ENCODE assay signal across 24 cellular contexts in genomic region chr15:31540633-31541032, GRCh38.
DNase-seq lines count a peak whose midpoint lies in the region; ATAC-seq and TF ChIP-seq lines count a peak whose summit lies in the region.
"Had no signal": no experiment of that assay in that cellular context is flagged by ENCODE, and none has a peak within 500 bp of the region (broad histone marks: within the 10 kb centered on the region; RNA-seq: fewer than 3 reads in every experiment).

No MANE protein-coding gene starts in this region.

- WGBS in liver, result 81% methylated on average over 2 of the region's 2 CpGs
- 91 to 93% methylated on average over 2 of the region's 2 CpGs for WGBS in tibial nerve, 2 donors

- H3K27me3 Mint-ChIP-seq in natural killer cell treated with Interleukin-12 subunit alpha and Interleukin-12 subunit beta and Interleukin-15 and Interleukin-18, amount 100 ng/mL, for 72 hours, result peaks cover 44 to 63% of the 10 kb centered on the region in 2 donors
- H3K27me3 Mint-ChIP-seq in natural killer cell (ENCODE audit: low read depth in 2 of 2) (peaks cover 47 to 73% of the 10 kb centered on the region in 2 donors), Calu3 (ENCODE audit: unreplicated experiment) (peaks cover 12% of the 10 kb centered on the region)

- no peak for TF ChIP-seq POLR2A in tibial nerve (IDR thresholded peaks at IDR 0.05)

- intact Hi-C loops in natural killer cell (cut with micrococcal nuclease) (no loop called here), Calu3 (cut with micrococcal nuclease; ENCODE audit: unreplicated experiment) (no loop called here)

- H3K36me3 ChIP-seq in liver (ENCODE audit: control insufficient read depth in 4 of 4, insufficient read depth in 3 of 4, low read depth in 1 of 4, low read length in 3 of 4) (no peaks in the 10 kb centered on the region), tibial nerve (no peaks in the 10 kb centered on the region)
- H3K36me3 ChIP-seq: BLaER1 treated with 17β-estradiol and CSF1 and Interleukin-3, amounts not matched to agents 10 nM and 100 nM had no signal

- ATAC-seq in natural killer cell treated with Interleukin-12 subunit alpha and Interleukin-12 subunit beta and Interleukin-15 and Interleukin-18, amount 100 ng/mL, for 72 hours, result no peak
- ATAC-seq in natural killer cell (no peak), left lobe of liver (peak; percentile 99), GM21390 (IDR thresholded peaks at IDR 0.05; ENCODE audit: unreplicated experiment) (no peak)
- ATAC-seq: CD8-positive, alpha-beta T cell; GM12878 had no signal

- H3K36me3 Mint-ChIP-seq in natural killer cell treated with Interleukin-12 subunit alpha and Interleukin-12 subunit beta and Interleukin-15 and Interleukin-18, amount 100 ng/mL, for 72 hours, result no peaks in the 10 kb centered on the region
- H3K36me3 Mint-ChIP-seq in natural killer cell (no peaks in the 10 kb centered on the region), Calu3 (ENCODE audit: insufficient read depth, unreplicated experiment) (no peaks in the 10 kb centered on the region)
- H3K36me3 Mint-ChIP-seq: CD8-positive, alpha-beta T cell had no signal

- H3K27me3 ChIP-seq in liver (ENCODE audit: control insufficient read depth in 4 of 4, insufficient read depth in 4 of 4, low read length in 3 of 4) (no peaks in the 10 kb centered on the region), tibial nerve (no peaks in the 10 kb centered on the region)
- H3K27me3 ChIP-seq: BLaER1 treated with 17β-estradiol and CSF1 and Interleukin-3, amounts not matched to agents 10 nM and 100 nM had no signal

- TF ChIP-seq RAD21 in liver (IDR thresholded peaks at IDR 0.05), result peak in 1 of 2 donors; percentile 21

- H3K9me3 ChIP-seq in liver (ENCODE audit: control insufficient read depth in 4 of 4, low read length in 3 of 4), result no peaks in the 10 kb centered on the region
- H3K9me3 ChIP-seq in tibial nerve, result no peaks in the 10 kb centered on the region
- H3K9me3 ChIP-seq: BLaER1 treated with 17β-estradiol and CSF1 and Interleukin-3, amounts not matched to agents 10 nM and 100 nM; Caco-2 had no signal

- H3K4me3 Mint-ChIP-seq in natural killer cell treated with Interleukin-12 subunit alpha and Interleukin-12 subunit beta and Interleukin-15 and Interleukin-18, amount 100 ng/mL, for 72 hours, result no peak overlapping the region
- no peak overlapping the region for H3K4me3 Mint-ChIP-seq in natural killer cell
- no peak overlapping the region for H3K4me3 Mint-ChIP-seq in Calu3 (ENCODE audit: low read depth, unreplicated experiment)
- H3K4me3 Mint-ChIP-seq: B cell; CD4-positive, alpha-beta T cell; CD8-positive, alpha-beta T cell had no signal

- DNase-seq in natural killer cell treated with Interleukin-12 subunit alpha and Interleukin-12 subunit beta and Interleukin-15 and Interleukin-18, amount 100 ng/mL, for 72 hours (ENCODE audit: low spot score), result peak; percentile 26
- DNase-seq in natural killer cell (no peak), left lobe of liver (ENCODE audit: low spot score) (no peak), pons (ENCODE audit: low spot score) (peak; percentile 54), Calu3 (no peak), tibial nerve (ENCODE audit: low spot score in 2 of 2) (no peak)
- DNase-seq: 8988T; AML-193; Caco-2; CD4-positive, alpha-beta T cell; CD8-positive, alpha-beta T cell; DMS 273 treated with DMSO at 0.1 percent for 48 hours; DMS153; DMS53; DMS79; DND-41; EL; GDM1 had no signal

- peaks cover 0 to 11% of the 10 kb centered on the region in 2 donors for H3K4me1 Mint-ChIP-seq in natural killer cell treated with Interleukin-12 subunit alpha and Interleukin-12 subunit beta and Interleukin-15 and Interleukin-18, amount 100 ng/mL, for 72 hours (ENCODE audit: low read depth in 2 of 2)
- H3K4me1 Mint-ChIP-seq in natural killer cell (no peaks in the 10 kb centered on the region), Calu3 (ENCODE audit: low read depth, unreplicated experiment) (no peaks in the 10 kb centered on the region)
- H3K4me1 Mint-ChIP-seq: B cell had no signal

- H3K4me1 ChIP-seq in liver (ENCODE audit: control insufficient read depth in 4 of 4, insufficient read depth in 4 of 4, low read length in 3 of 4), result peaks cover 0 to 3% (median 0%) of the 10 kb centered on the region in 4 donors
- no peaks in the 10 kb centered on the region for H3K4me1 ChIP-seq in tibial nerve
- H3K4me1 ChIP-seq: BLaER1 treated with 17β-estradiol and CSF1 and Interleukin-3, amounts not matched to agents 10 nM and 100 nM; Caco-2 had no signal

- TF ChIP-seq CTCF in natural killer cell (IDR thresholded peaks at IDR 0.05) (no peak), liver (IDR thresholded peaks at IDR 0.05; ENCODE audit: low read depth, low read length, missing input control) (no peak), Calu3 (IDR thresholded peaks at IDR 0.05; ENCODE audit: unreplicated experiment) (no peak), tibial nerve (IDR thresholded peaks at IDR 0.05) (no peak)

- H3K27ac ChIP-seq in liver (ENCODE audit: low read depth in 1 of 2, low read length in 2 of 2) (no peak overlapping the region), tibial nerve (no peak overlapping the region)
- H3K27ac ChIP-seq: BLaER1 treated with 17β-estradiol and CSF1 and Interleukin-3, amounts not matched to agents 10 nM and 100 nM; C4-2B had no signal

- TF ChIP-seq EP300 in tibial nerve (IDR thresholded peaks at IDR 0.05), result no peak

- no peak overlapping the region for H3K4me3 ChIP-seq in liver (ENCODE audit: low read depth in 1 of 3, low read length in 3 of 3)
- no peak overlapping the region for H3K4me3 ChIP-seq in tibial nerve
- H3K4me3 ChIP-seq: BLaER1 treated with 17β-estradiol and CSF1 and Interleukin-3, amounts not matched to agents 10 nM and 100 nM; GM12878 had no signal

- no peak overlapping the region for H3K27ac Mint-ChIP-seq in natural killer cell treated with Interleukin-12 subunit alpha and Interleukin-12 subunit beta and Interleukin-15 and Interleukin-18, amount 100 ng/mL, for 72 hours
- H3K27ac Mint-ChIP-seq in natural killer cell (no peak overlapping the region), Calu3 (ENCODE audit: unreplicated experiment) (no peak overlapping the region)
- H3K27ac Mint-ChIP-seq: B cell; CD4-positive, alpha-beta T cell; CD8-positive, alpha-beta T cell had no signal

- no peak overlapping the region for H3K9ac ChIP-seq in liver (ENCODE audit: low read depth in 1 of 2, low read length in 2 of 2)
- H3K9ac ChIP-seq: BLaER1 treated with 17β-estradiol and CSF1 and Interleukin-3, amounts not matched to agents 10 nM and 100 nM had no signal

- CTCF ChIA-PET in Calu3 (lab: Charles Lee), result no interaction called here

- no peaks in the 10 kb centered on the region for H3K9me3 Mint-ChIP-seq in natural killer cell treated with Interleukin-12 subunit alpha and Interleukin-12 subunit beta and Interleukin-15 and Interleukin-18, amount 100 ng/mL, for 72 hours
- no peaks in the 10 kb centered on the region for H3K9me3 Mint-ChIP-seq in natural killer cell
- no peaks in the 10 kb centered on the region for H3K9me3 Mint-ChIP-seq in Calu3 (ENCODE audit: low read depth, unreplicated experiment)
- H3K9me3 Mint-ChIP-seq: CD4-positive, alpha-beta T cell; CD8-positive, alpha-beta T cell had no signal

- no TSS peak for BruUV-seq in Calu3 (replicated peaks; lab: Mats Ljungman, UMichigan)

TF ChIP-seq in liver, 16 proteins besides CTCF, POLR2A, EP300 and RAD21 (continues in another document):
- no peak for TF ChIP-seq TAF1 (conservative IDR thresholded peaks at IDR 0.05)
- TF ChIP-seq FOXA2 (IDR thresholded peaks at IDR 0.05), result peak; percentile 38
- TF ChIP-seq HNF4G (IDR thresholded peaks at IDR 0.05), result peak; percentile 46
- TF ChIP-seq RXRA (IDR thresholded peaks at IDR 0.05), result peak in 1 of 2 donors; percentile 23
- no peak for TF ChIP-seq ZBTB33 (IDR thresholded peaks at IDR 0.05)
- no peak for TF ChIP-seq EGR1 (IDR thresholded peaks at IDR 0.05; ENCODE audit: low read depth in 2 of 2)
- peak; percentile 24 for TF ChIP-seq MAX (IDR thresholded peaks at IDR 0.05)
- TF ChIP-seq HNF4A (conservative IDR thresholded peaks at IDR 0.05), result peak; percentile 83 to 85
- TF ChIP-seq JUND (IDR thresholded peaks at IDR 0.05), result no peak
- TF ChIP-seq FOXA1 (IDR thresholded peaks at IDR 0.05), result no peak
- TF ChIP-seq ATF3 (IDR thresholded peaks at IDR 0.05), result no peak
- TF ChIP-seq NR2F2 (IDR thresholded peaks at IDR 0.05), result no peak
- peak; percentile 55 for TF ChIP-seq SP1 (IDR thresholded peaks at IDR 0.05)
- TF ChIP-seq GABPA (IDR thresholded peaks at IDR 0.05 in 1 of 2, conservative IDR thresholded peaks at IDR 0.05 in 1 of 2), result no peak

Comparison
In these comparisons a context has a peak if more than half of its experiments do, and no peak if none do; other contexts are left out.
1. DNase-seq: peak in natural killer cell treated with Interleukin-12 subunit alpha and Interleukin-12 subunit beta and Interleukin-15 and Interleukin-18, amount 100 ng/mL, for 72 hours (single experiment) and pons (single experiment); none in natural killer cell (single experiment), left lobe of liver (single experiment), Calu3 (single experiment) and tibial nerve (0 of 2).